15 cellular contexts compared by ENCODE assay signal in the genomic region with DNA sequence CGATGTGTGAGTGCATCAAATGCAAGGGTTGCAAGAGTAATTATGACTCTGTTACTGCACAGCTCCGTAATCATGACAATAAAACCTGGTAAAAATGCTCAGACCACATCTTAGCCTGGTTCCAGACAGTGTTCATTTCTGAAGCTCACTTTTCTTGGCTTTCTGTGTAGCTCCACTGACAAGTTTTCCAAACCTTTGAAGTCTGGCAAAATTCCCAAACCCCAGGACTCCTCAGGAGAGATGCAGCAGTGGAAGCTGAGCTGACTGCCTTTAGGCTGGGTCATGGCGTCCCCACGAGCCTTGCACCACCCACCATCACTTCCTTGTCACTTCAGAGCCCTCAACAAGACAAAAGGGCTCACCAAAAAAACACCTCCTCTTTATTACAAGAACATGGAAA.
DNase-seq lines count a peak whose midpoint lies in the region; ATAC-seq and TF ChIP-seq lines count a peak whose summit lies in the region.
"Had no signal": no experiment of that assay in that cellular context is flagged by ENCODE, and none has a peak within 500 bp of the region (broad histone marks: within the 10 kb centered on the region; RNA-seq: fewer than 3 reads in every experiment).

No MANE protein-coding gene starts in this region.

- in situ Hi-C loops in astrocyte of the cerebellum (cut with HindIII; ENCODE audit: low sequenced_read_pairs): no loop called here

- DNase-seq in M059J (ENCODE audit: low read depth) (peak; percentile 63), astrocyte of the cerebellum (ENCODE audit: low read depth) (peak; percentile 31), fibroblast of peridontal ligament (ENCODE audit: extremely low read depth) (peak; percentile 36), sciatic nerve (ENCODE audit: low spot score) (no peak), NCI-H2171 (lab: John Stamatoyannopoulos, UW) (no peak), DMS 273 treated with DMSO at 0.1 percent for 48 hours (lab: John Stamatoyannopoulos, UW) (no peak)
- DNase-seq: CD8-positive, alpha-beta T cell; COR-L47; DND-41; GF-D8; H7 had no signal

- intact Hi-C loops in sciatic nerve (cut with DNase I): no loop called here

- TF ChIP-seq CTCF in astrocyte of the cerebellum (IDR thresholded peaks at IDR 0.05; ENCODE audit: low read depth, low read length, missing control alignments): no peak

- ATAC-seq in sciatic nerve: peak; percentile 70
- no peak for ATAC-seq in HG03457 (IDR thresholded peaks at IDR 0.05; ENCODE audit: unreplicated experiment)
- ATAC-seq in HG02981 (IDR thresholded peaks at IDR 0.05; ENCODE audit: unreplicated experiment): no peak
- ATAC-seq: A549; CD8-positive, alpha-beta T cell; K562 had no signal

- H3K4me3 ChIP-seq in astrocyte of the cerebellum (ENCODE audit: low read depth, low read length): no peak overlapping the region
- H3K4me3 ChIP-seq: A549, K562 had no signal

Comparison
In these comparisons a context has a peak if more than half of its experiments do, and no peak if none do; other contexts are left out.
1. DNase-seq: peak in M059J (single experiment), astrocyte of the cerebellum (single experiment) and fibroblast of peridontal ligament (single experiment); none in sciatic nerve (single experiment), NCI-H2171 (single experiment) and DMS 273 treated with DMSO at 0.1 percent for 48 hours (single experiment).